In genomic region chr7:45658716-45659495, GRCh38 we compare ENCODE assay signal across 19 cellular contexts.
"Had no signal": no experiment of that assay in that cellular context is flagged by ENCODE, and none has a peak within 500 bp of the region (broad histone marks: within the 10 kb centered on the region; RNA-seq: fewer than 3 reads in every experiment).

No MANE protein-coding gene starts in this region.

- H3K27me3 ChIP-seq: foreskin keratinocyte, heart right ventricle, ovary, SJSA1, transverse colon had no signal

- H3K4me1 Mint-ChIP-seq: activated CD4-positive, alpha-beta T cell treated with anti-CD3 and anti-CD28 coated beads for 36 hours; activated naive CD8-positive, alpha-beta T cell treated with anti-CD3 and anti-CD28 coated beads, Interleukin-2, amount 10 ng/mL, durations not matched to agents 7 days and 5 days; brain; central memory CD8-positive, alpha-beta T cell; stimulated activated naive B cell treated with anti-CD40 and anti-IgM and Interleukin-4, amounts not matched to agents 10 μg/mL and 1 μg/mL and 100 μg/mL, for 72 hours had no signal

- ATAC-seq: activated CD4-positive, alpha-beta T cell treated with anti-CD3 and anti-CD28 coated beads for 36 hours; foreskin keratinocyte; heart right ventricle; left ventricle myocardium superior; stimulated activated naive B cell treated with anti-CD40 and anti-IgM and Interleukin-4, amounts not matched to agents 10 μg/mL and 1 μg/mL and 100 μg/mL, for 72 hours had no signal

- H3K27ac ChIP-seq: foreskin keratinocyte, heart right ventricle, ovary, SJSA1, transverse colon had no signal

- H3K36me3 ChIP-seq: heart right ventricle, ovary, SJSA1, transverse colon had no signal

- H3K9me3 Mint-ChIP-seq: activated naive CD8-positive, alpha-beta T cell treated with anti-CD3 and anti-CD28 coated beads, Interleukin-2, amount 10 ng/mL, durations not matched to agents 7 days and 5 days; central memory CD8-positive, alpha-beta T cell; nephron progenitor cell; stimulated activated naive B cell treated with anti-CD40 and anti-IgM and Interleukin-4, amounts not matched to agents 10 μg/mL and 1 μg/mL and 100 μg/mL, for 72 hours had no signal

- H3K4me3 Mint-ChIP-seq: activated CD4-positive, alpha-beta T cell treated with anti-CD3 and anti-CD28 coated beads for 36 hours; activated naive CD8-positive, alpha-beta T cell treated with anti-CD3 and anti-CD28 coated beads, Interleukin-2, amount 10 ng/mL, durations not matched to agents 7 days and 5 days; brain; central memory CD8-positive, alpha-beta T cell; nephron progenitor cell; stimulated activated naive B cell treated with anti-CD40 and anti-IgM and Interleukin-4, amounts not matched to agents 10 μg/mL and 1 μg/mL and 100 μg/mL, for 72 hours had no signal

- H3K36me3 Mint-ChIP-seq: activated naive CD8-positive, alpha-beta T cell treated with anti-CD3 and anti-CD28 coated beads, Interleukin-2, amount 10 ng/mL, durations not matched to agents 7 days and 5 days; stimulated activated naive B cell treated with anti-CD40 and anti-IgM and Interleukin-4, amounts not matched to agents 10 μg/mL and 1 μg/mL and 100 μg/mL, for 72 hours had no signal

- H3K27me3 Mint-ChIP-seq: activated naive CD8-positive, alpha-beta T cell treated with anti-CD3 and anti-CD28 coated beads, Interleukin-2, amount 10 ng/mL, durations not matched to agents 7 days and 5 days; brain had no signal

- H3K4me3 ChIP-seq: heart right ventricle, ovary, SJSA1, transverse colon had no signal

- H3K9me3 ChIP-seq: heart right ventricle, ovary, SJSA1, transverse colon had no signal

- H3K4me1 ChIP-seq: foreskin keratinocyte, heart right ventricle, SJSA1, transverse colon had no signal

- H3K27ac Mint-ChIP-seq: activated CD4-positive, alpha-beta T cell treated with anti-CD3 and anti-CD28 coated beads for 36 hours; activated naive CD8-positive, alpha-beta T cell treated with anti-CD3 and anti-CD28 coated beads, Interleukin-2, amount 10 ng/mL, durations not matched to agents 7 days and 5 days; brain; stimulated activated naive B cell treated with anti-CD40 and anti-IgM and Interleukin-4, amounts not matched to agents 10 μg/mL and 1 μg/mL and 100 μg/mL, for 72 hours had no signal

- DNase-seq: activated CD4-positive, alpha-beta T cell treated with anti-CD3 and anti-CD28 coated beads for 36 hours; activated naive CD4-positive, alpha-beta T cell; activated naive CD8-positive, alpha-beta T cell treated with anti-CD3 and anti-CD28 coated beads, Interleukin-2, amount 10 ng/mL, durations not matched to agents 7 days and 5 days; activated T-cell treated with anti-CD3 and anti-CD28 coated beads for 4 hours; cortex of kidney; effector memory CD4-positive, alpha-beta T cell; foreskin keratinocyte; heart right ventricle; left ventricle myocardium superior; mesendoderm; nephron progenitor cell; ovary; stimulated activated CD4-positive, alpha-beta T cell treated with anti-CD3 and anti-CD28 coated beads, Interleukin-4, amount 100 ng/mL, for 1 hour; stimulated activated naive B cell treated with anti-CD40 and anti-IgM and Interleukin-4, amounts not matched to agents 10 μg/mL and 1 μg/mL and 100 μg/mL, for 72 hours; T-helper 2 cell; transverse colon had no signal
